ENCODE assay signal across 25 cellular contexts in genomic region chr19:43467276-43467675, GRCh38. TPM values are rescaled to one million over a fixed set of nuclear protein-coding genes. Genes with fewer than 3 reads are reported as not detected.
DNase-seq lines count a peak whose midpoint lies in the region; ATAC-seq, FAIRE-seq and TF ChIP-seq lines count a peak whose summit lies in the region.
"Had no signal": no experiment of that assay in that cellular context is flagged by ENCODE, and none has a peak within 500 bp of the region (broad histone marks: within the 10 kb centered on the region; RNA-seq: fewer than 3 reads in every experiment).

No MANE protein-coding gene starts in this region.

- no peak for ATAC-seq in activated CD8-positive, alpha-beta T cell treated with anti-CD3 and anti-CD28 coated beads for 36 hours
- no peak for ATAC-seq in activated CD8-positive, alpha-beta T cell treated with anti-CD3 and anti-CD28 coated beads, Interleukin-2, amount 10 ng/mL, durations not matched to agents 7 days and 5 days
- ATAC-seq in HCT116 (no peak), K562 (no peak)
- ATAC-seq: GM12878; stimulated activated effector memory CD8-positive, alpha-beta T cell treated with anti-CD3 and anti-CD28 coated beads, Interleukin-12 subunit alpha, Interleukin-12 subunit beta, amount 100 ng/mL, for 72 hours had no signal

- intact Hi-C loops in activated CD8-positive, alpha-beta T cell treated with anti-CD3 and anti-CD28 coated beads for 36 hours (cut with micrococcal nuclease) = no loop called here
- intact Hi-C loops in HCT116 (cut with micrococcal nuclease) (no loop called here), K562 (cut with micrococcal nuclease) (no loop called here)

- BruUV-seq in HCT116 (replicated peaks; lab: Mats Ljungman, UMichigan) = no TSS peak
- BruUV-seq in K562 (replicated peaks; lab: Mats Ljungman, UMichigan) = no TSS peak

- WGBS in K562 (ENCODE audit: insufficient coverage, low coverage, missing lambda C conversion rate) = 15% methylated on average over 6 of the region's 6 CpGs

- TF ChIP-seq EP300 in K562 (IDR thresholded peaks at IDR 0.05; ENCODE audit: low read length) = no peak

- CTCF ChIA-PET in activated CD8-positive, alpha-beta T cell treated with anti-CD3 and anti-CD28 coated beads for 36 hours (lab: Charles Lee) = no interaction called here
- CTCF ChIA-PET in activated CD8-positive, alpha-beta T cell treated with anti-CD3 and anti-CD28 coated beads, Interleukin-2, amount 10 ng/mL, durations not matched to agents 7 days and 5 days (lab: Charles Lee) = interaction anchor here (1.0 to 2.6 kb wide), 4 partner anchors 20 to 52 kb away, joined by 3 to 12 read pairs (median 4); no protein-coding TSS in a partner anchor
- CTCF ChIA-PET in HCT116 (lab: Charles Lee) (no interaction called here), K562 (lab: Yijun Ruan, JAX; ENCODE audit: low intra/inter-chr PET ratio) (no interaction called here)

- H3K4me1 Mint-ChIP-seq in activated CD8-positive, alpha-beta T cell treated with anti-CD3 and anti-CD28 coated beads for 36 hours (ENCODE audit: low read depth) = peaks cover 64% of the 10 kb centered on the region
- H3K4me1 Mint-ChIP-seq in activated CD8-positive, alpha-beta T cell treated with anti-CD3 and anti-CD28 coated beads, Interleukin-2, amount 10 ng/mL, durations not matched to agents 7 days and 5 days (ENCODE audit: low read depth) = peaks cover 57% of the 10 kb centered on the region

- no peaks in the 10 kb centered on the region for H3K27me3 ChIP-seq in HCT116 (ENCODE audit: insufficient read depth, low read length)
- no peaks in the 10 kb centered on the region; a peak in 1 of 5 replicates for H3K27me3 ChIP-seq in K562 (ENCODE audit: control insufficient read depth in 2 of 2, insufficient read depth in 2 of 2, low read length in 2 of 2)
- peaks cover 27% of the 10 kb centered on the region for H3K27me3 ChIP-seq in neutrophil
- H3K27me3 ChIP-seq: sigmoid colon had no signal

- in situ Hi-C loops in K562 (cut with MboI) = no loop called here

- H3K4me1 ChIP-seq in HCT116 (ENCODE audit: control insufficient read depth in 1 of 2, insufficient read depth in 2 of 2, low read length in 2 of 2) (peaks cover 22 to 62% of the 10 kb centered on the region in 2 experiments), K562 (replicated peaks in 1 of 2; ENCODE audit: control insufficient read depth in 2 of 2, insufficient read depth in 2 of 2, low read length in 2 of 2) (peaks cover 19 to 23% of the 10 kb centered on the region in 2 experiments), neutrophil (ENCODE audit: control insufficient read depth in 1 of 2, insufficient read depth in 1 of 2, low read depth in 1 of 2, low read length in 1 of 2) (peaks cover 40 to 42% of the 10 kb centered on the region in 2 experiments)
- H3K4me1 ChIP-seq: parathyroid adenoma had no signal

- H2AFZ ChIP-seq in HCT116 (ENCODE audit: low read depth, low read length, poor library complexity, severe bottlenecking) (peak overlapping the region; percentile 63), K562 (ENCODE audit: low read depth, low read length) (peak overlapping the region; percentile 22; the same call in 1 of the 2 replicates)
- H2AFZ ChIP-seq: parathyroid adenoma had no signal

- no peak for DNase-seq in activated CD8-positive, alpha-beta T cell treated with anti-CD3 and anti-CD28 coated beads for 36 hours
- DNase-seq in activated CD8-positive, alpha-beta T cell treated with anti-CD3 and anti-CD28 coated beads, Interleukin-2, amount 10 ng/mL, durations not matched to agents 7 days and 5 days = no peak
- no peak for DNase-seq in HCT116 (ENCODE audit: low read depth, low spot score)
- DNase-seq in K562 (ENCODE audit: extremely low read depth in 1 of 4, low spot score in 3 of 4) = no peak
- DNase-seq in DMS79 treated with DMSO at 0.1 percent for 48 hours (lab: John Stamatoyannopoulos, UW) = no peak
- no peak for DNase-seq in stimulated activated CD4-positive, alpha-beta T cell treated with anti-CD3 and anti-CD28 coated beads, Interleukin-15, amount 100 ng/mL, for 24 hours
- no peak for DNase-seq in RPMI8226
- DNase-seq: ACHN, C1 segment of cervical spinal cord, DMS153, KBM-7, kidney glomerular epithelial cell, NCI-H1694 treated with DMSO at 0.1 percent for 48 hours, NCI-H226, sigmoid colon, T1000 had no signal

- POLR2A ChIA-PET in activated CD8-positive, alpha-beta T cell treated with anti-CD3 and anti-CD28 coated beads for 36 hours (lab: Charles Lee) = no interaction called here
- POLR2A ChIA-PET in activated CD8-positive, alpha-beta T cell treated with anti-CD3 and anti-CD28 coated beads, Interleukin-2, amount 10 ng/mL, durations not matched to agents 7 days and 5 days (lab: Charles Lee) = interaction anchor here (0.8 kb wide), 1 partner anchor 66 kb away, joined by 3 read pairs; the partner anchor contains the start of gene ZNF575
- POLR2A ChIA-PET in HCT116 (lab: Charles Lee) = interaction anchor here (0.7 kb wide), 1 partner anchor 203 kb away, joined by 3 read pairs; no protein-coding TSS in a partner anchor
- POLR2A ChIA-PET in K562 (lab: Yijun Ruan, JAX) = interaction anchor here (0.6 to 1.3 kb wide), 3 partner anchors 10 to 143 kb away, joined by 3 to 4 read pairs (median 3); no protein-coding TSS in a partner anchor

- no peaks in the 10 kb centered on the region for H3K36me3 Mint-ChIP-seq in activated CD8-positive, alpha-beta T cell treated with anti-CD3 and anti-CD28 coated beads for 36 hours (ENCODE audit: low read depth)
- H3K36me3 Mint-ChIP-seq in activated CD8-positive, alpha-beta T cell treated with anti-CD3 and anti-CD28 coated beads, Interleukin-2, amount 10 ng/mL, durations not matched to agents 7 days and 5 days (ENCODE audit: low read depth) = no peaks in the 10 kb centered on the region
- H3K36me3 Mint-ChIP-seq: stimulated activated effector memory CD8-positive, alpha-beta T cell treated with anti-CD3 and anti-CD28 coated beads, Interleukin-12 subunit alpha, Interleukin-12 subunit beta, amount 100 ng/mL, for 72 hours had no signal

- no peak overlapping the region for H3K27ac ChIP-seq in HCT116 (ENCODE audit: low read depth, low read length)
- H3K27ac ChIP-seq in K562 (ENCODE audit: extremely low read depth, low read depth, low read length) = no peak overlapping the region
- H3K27ac ChIP-seq in neutrophil = peak overlapping the region; percentile 38
- H3K27ac ChIP-seq: parathyroid adenoma, sigmoid colon, thoracic aorta had no signal

- TF ChIP-seq POLR2A in HCT116 (IDR thresholded peaks at IDR 0.05; ENCODE audit: borderline replicate concordance, extremely low read depth, insufficient read depth, insufficient read length) (no peak), K562 (conservative IDR thresholded peaks at IDR 0.05) (no peak)

- no peaks in the 10 kb centered on the region for H3K79me2 ChIP-seq in HCT116 (ENCODE audit: insufficient read depth, low read length)
- no peaks in the 10 kb centered on the region for H3K79me2 ChIP-seq in K562 (ENCODE audit: control insufficient read depth, insufficient read depth, low read length)
- H3K79me2 ChIP-seq: parathyroid adenoma had no signal

- H3K9ac ChIP-seq in HCT116 (ENCODE audit: low read length) = no peak overlapping the region
- no peak overlapping the region for H3K9ac ChIP-seq in K562 (ENCODE audit: insufficient read depth in 1 of 2, low read depth in 2 of 2, low read length in 2 of 2)
- H3K9ac ChIP-seq: parathyroid adenoma had no signal

- H3K4me2 ChIP-seq in HCT116 (ENCODE audit: low read length) (peak overlapping the region; percentile 43), K562 (ENCODE audit: insufficient read depth, low read length) (no peak overlapping the region)

- H3K9me2 ChIP-seq in HCT116 (ENCODE audit: insufficient read depth) = no peaks in the 10 kb centered on the region

- no peak overlapping the region for H3K4me3 Mint-ChIP-seq in activated CD8-positive, alpha-beta T cell treated with anti-CD3 and anti-CD28 coated beads for 36 hours
- H3K4me3 Mint-ChIP-seq in activated CD8-positive, alpha-beta T cell treated with anti-CD3 and anti-CD28 coated beads, Interleukin-2, amount 10 ng/mL, durations not matched to agents 7 days and 5 days = no peak overlapping the region
- H3K4me3 Mint-ChIP-seq: activated T-helper 1 cell treated with anti-CD3 and anti-CD28 coated beads, Interleukin-12 subunit alpha, Interleukin-12 subunit beta, Interleukin-2, Interleukin-4 antibody, amounts not matched to agents 30 ng/mL and 10 ng/mL and 1 ng/mL, durations not matched to agents 14 hours and 24 hours and 36 hours; stimulated activated effector memory CD8-positive, alpha-beta T cell treated with anti-CD3 and anti-CD28 coated beads, Interleukin-12 subunit alpha, Interleukin-12 subunit beta, amount 100 ng/mL, for 72 hours had no signal

- peak overlapping the region; percentile 12 for H3K27ac Mint-ChIP-seq in activated CD8-positive, alpha-beta T cell treated with anti-CD3 and anti-CD28 coated beads for 36 hours
- H3K27ac Mint-ChIP-seq in activated CD8-positive, alpha-beta T cell treated with anti-CD3 and anti-CD28 coated beads, Interleukin-2, amount 10 ng/mL, durations not matched to agents 7 days and 5 days = no peak overlapping the region
- H3K27ac Mint-ChIP-seq: stimulated activated effector memory CD8-positive, alpha-beta T cell treated with anti-CD3 and anti-CD28 coated beads, Interleukin-12 subunit alpha, Interleukin-12 subunit beta, amount 100 ng/mL, for 72 hours had no signal

- no peaks in the 10 kb centered on the region for H3K9me1 ChIP-seq in K562 (ENCODE audit: control insufficient read depth, insufficient read depth, low read length)

- no peaks in the 10 kb centered on the region for H3K9me3 Mint-ChIP-seq in activated CD8-positive, alpha-beta T cell treated with anti-CD3 and anti-CD28 coated beads for 36 hours
- H3K9me3 Mint-ChIP-seq in activated CD8-positive, alpha-beta T cell treated with anti-CD3 and anti-CD28 coated beads, Interleukin-2, amount 10 ng/mL, durations not matched to agents 7 days and 5 days (ENCODE audit: insufficient read depth) = no peaks in the 10 kb centered on the region
- H3K9me3 Mint-ChIP-seq: activated T-helper 1 cell treated with anti-CD3 and anti-CD28 coated beads, Interleukin-12 subunit alpha, Interleukin-12 subunit beta, Interleukin-2, Interleukin-4 antibody, amounts not matched to agents 30 ng/mL and 10 ng/mL and 1 ng/mL, durations not matched to agents 14 hours and 24 hours and 36 hours; stimulated activated effector memory CD8-positive, alpha-beta T cell treated with anti-CD3 and anti-CD28 coated beads, Interleukin-12 subunit alpha, Interleukin-12 subunit beta, amount 100 ng/mL, for 72 hours had no signal

- H3K4me3 ChIP-seq in HCT116 (replicated peaks in 1 of 2; ENCODE audit: low read depth in 1 of 2, low read length in 2 of 2) (no peak overlapping the region), K562 (no peak overlapping the region), neutrophil (ENCODE audit: low read depth in 1 of 2, low read length in 1 of 2) (no peak overlapping the region)
- H3K4me3 ChIP-seq: GM12878, sigmoid colon, thoracic aorta had no signal

- TF ChIP-seq RAD21 in HCT116 (IDR thresholded peaks at IDR 0.05; ENCODE audit: low read depth) (no peak), K562 (CRISPR knock-in tag; conservative IDR thresholded peaks at IDR 0.05 in 1 of 2, IDR thresholded peaks at IDR 0.05 in 1 of 2) (no peak)

- FAIRE-seq in K562 (lab: Jason Lieb, UNC) = peak; percentile 59
- FAIRE-seq: frontal cortex, GM12878 had no signal

- RAD21 ChIA-PET in HCT116 (lab: Charles Lee; ENCODE audit: low non-redundant PET in 1 of 2, low total read pairs in 2 of 2, uncharacterized antibody in 2 of 2, unreplicated experiment in 2 of 2) = interaction anchor here in 1 of 2 experiments (0.6 kb wide), 1 partner anchor 20 kb away, joined by 3 read pairs; no protein-coding TSS in a partner anchor

- H3K9me3 ChIP-seq in HCT116 (ENCODE audit: control insufficient read depth in 1 of 2, insufficient read depth in 1 of 2, low read depth in 1 of 2, low read length in 2 of 2) = no peaks in the 10 kb centered on the region
- no peaks in the 10 kb centered on the region for H3K9me3 ChIP-seq in K562 (replicated peaks; ENCODE audit: control insufficient read depth, insufficient read depth, low read depth, low read length)
- no peaks in the 10 kb centered on the region for H3K9me3 ChIP-seq in neutrophil
- H3K9me3 ChIP-seq: sigmoid colon, thoracic aorta had no signal

- H3K36me3 ChIP-seq in HCT116 (ENCODE audit: control insufficient read depth in 1 of 2, insufficient read depth in 2 of 2, low read length in 2 of 2) = no peaks in the 10 kb centered on the region
- H3K36me3 ChIP-seq in K562 (ENCODE audit: control insufficient read depth, insufficient read depth, low read length) = no peaks in the 10 kb centered on the region
- H3K36me3 ChIP-seq in neutrophil = no peaks in the 10 kb centered on the region
- H3K36me3 ChIP-seq: sigmoid colon, thoracic aorta had no signal

- H3K27me3 Mint-ChIP-seq in activated CD8-positive, alpha-beta T cell treated with anti-CD3 and anti-CD28 coated beads for 36 hours = no peaks in the 10 kb centered on the region
- H3K27me3 Mint-ChIP-seq in activated CD8-positive, alpha-beta T cell treated with anti-CD3 and anti-CD28 coated beads, Interleukin-2, amount 10 ng/mL, durations not matched to agents 7 days and 5 days (ENCODE audit: low read depth) = no peaks in the 10 kb centered on the region

- no peak for TF ChIP-seq CTCF in activated CD8-positive, alpha-beta T cell treated with anti-CD3 and anti-CD28 coated beads for 36 hours (IDR thresholded peaks at IDR 0.05)
- TF ChIP-seq CTCF in HCT116 (IDR thresholded peaks at IDR 0.05 in 2 of 3, conservative IDR thresholded peaks at IDR 0.05 in 1 of 3; ENCODE audit: borderline replicate concordance in 1 of 3, insufficient read depth in 1 of 3, low read depth in 2 of 3, low read length in 2 of 3) (no peak), K562 (IDR thresholded peaks at IDR 0.05 in 2 of 3, conservative IDR thresholded peaks at IDR 0.05 in 1 of 3; ENCODE audit: insufficient read depth in 2 of 3, low read depth in 1 of 3, low read length in 3 of 3) (no peak), neutrophil (IDR thresholded peaks at IDR 0.05) (no peak)

- H4K20me1 ChIP-seq in HCT116 (ENCODE audit: insufficient read depth) (no peaks in the 10 kb centered on the region), K562 (replicated peaks; ENCODE audit: control insufficient read depth, insufficient read depth, low read length) (no peaks in the 10 kb centered on the region)

RNA-seq across cellular contexts. Expression of gene LYPD3, which starts 1.9 kb away (rescaled TPM):
- 1 to 10 TPM; 4.4 to 4.9 TPM for total RNA-seq in activated CD8-positive, alpha-beta T cell treated with anti-CD3 and anti-CD28 coated beads for 36 hours
- 1 to 10 TPM in 1 of 2 experiments, under 1 TPM in 1; 0.68 to 1.1 TPM for total RNA-seq in activated CD8-positive, alpha-beta T cell treated with anti-CD3 and anti-CD28 coated beads, Interleukin-2, amount 10 ng/mL, durations not matched to agents 7 days and 5 days
- total RNA-seq in HCT116 (2021; ENCODE audit: unreplicated experiment) (3.6 TPM), K562 (2014; rRNA removed) (0.18 and 0.20 TPM in 2 replicates), K562 (2014; rRNA removed; fragmentation: Illumina TruSeq; extraction: Trizol) (not detected in 2 replicates), K562 (2015; rRNA removed; fragmentation: Illumina TruSeq; extraction: Trizol) (0.22 TPM in 1 of 2 replicates, not detected in the other), K562 (2021) (0.31 and 0.33 TPM in 2 replicates)
- polyA plus RNA-seq in HCT116 (2012) = 6.3 and 9.4 TPM in 2 replicates
- 0.81 TPM in 1 of 2 replicates, not detected in the other for total RNA-seq in K562 (2011; cell fraction: chromatin; rRNA removed; ENCODE audit: low replicate concordance)
- total RNA-seq in K562 (2011; cell fraction: nucleolus; rRNA removed) = 0.26 and 0.67 TPM in 2 replicates
- 0.44 TPM in 1 of 2 replicates, not detected in the other for total RNA-seq in K562 (2011; cell fraction: nucleoplasm; rRNA removed)
- polyA plus RNA-seq in K562 (2011; rRNA removed) (0.28 and 0.64 TPM in 2 replicates), K562 (2014; fragmentation: Illumina TruSeq; extraction: Trizol) (0.26 and 0.27 TPM in 2 replicates), K562 (2014; fragmentation: Nextera tagmentation; extraction: Ambion mirVana) (under 1 TPM; 0.04 to 0.06 TPM), K562 (2014; rRNA removed) (0.17 and 0.19 TPM in 2 replicates)
- polyA plus RNA-seq in K562 (2011; cell fraction: cytosol; rRNA removed) = 0.74 and 2.1 TPM in 2 replicates
- 1.2 and 1.6 TPM in 2 replicates for polyA plus RNA-seq in K562 (2011; cell fraction: nucleus; rRNA removed)
- 0.51 and 0.73 TPM in 2 replicates for polyA plus RNA-seq in K562 (2012)
- polyA minus RNA-seq in K562 (2011; rRNA and poly(A)+ RNA removed) = 0.11 and 0.12 TPM in 2 replicates
- polyA minus RNA-seq in K562 (2011; cell fraction: cytosol; rRNA and poly(A)+ RNA removed) = not detected in 2 replicates
- 0.56 and 0.67 TPM in 2 replicates for polyA minus RNA-seq in K562 (2011; cell fraction: nucleus; rRNA and poly(A)+ RNA removed)

RNA-seq across cellular contexts. Expression of gene PHLDB3, which starts 37.3 kb away (rescaled TPM):
- total RNA-seq in activated CD8-positive, alpha-beta T cell treated with anti-CD3 and anti-CD28 coated beads for 36 hours = 10 to 100 TPM; 14.7 to 17.5 TPM
- total RNA-seq in activated CD8-positive, alpha-beta T cell treated with anti-CD3 and anti-CD28 coated beads, Interleukin-2, amount 10 ng/mL, durations not matched to agents 7 days and 5 days = 10 to 100 TPM; 14.9 to 15.5 TPM
- total RNA-seq in HCT116 (2021; ENCODE audit: unreplicated experiment) (15.5 TPM), K562 (2014; rRNA removed) (23.5 and 28.0 TPM in 2 replicates), K562 (2014; rRNA removed; fragmentation: Illumina TruSeq; extraction: Trizol) (1.1 and 1.6 TPM in 2 replicates), K562 (2015; rRNA removed; fragmentation: Illumina TruSeq; extraction: Trizol) (5.4 and 6.4 TPM in 2 replicates), K562 (2021) (11.8 and 12.7 TPM in 2 replicates)
- polyA plus RNA-seq in HCT116 (2012) = 12.0 and 14.3 TPM in 2 replicates
- 14.2 and 34.8 TPM in 2 replicates for total RNA-seq in K562 (2011; cell fraction: chromatin; rRNA removed; ENCODE audit: low replicate concordance)
- total RNA-seq in K562 (2011; cell fraction: nucleolus; rRNA removed) = 26.8 and 32.0 TPM in 2 replicates
- total RNA-seq in K562 (2011; cell fraction: nucleoplasm; rRNA removed) = 21.6 and 22.4 TPM in 2 replicates
- polyA plus RNA-seq in K562 (2011; rRNA removed) (3.5 and 6.1 TPM in 2 replicates), K562 (2014; fragmentation: Illumina TruSeq; extraction: Trizol) (3.9 and 6.7 TPM in 2 replicates), K562 (2014; fragmentation: Nextera tagmentation; extraction: Ambion mirVana) (under 1 TPM; 0.04 to 0.06 TPM), K562 (2014; rRNA removed) (5.2 and 11.4 TPM in 2 replicates)
- 4.1 and 7.2 TPM in 2 replicates for polyA plus RNA-seq in K562 (2011; cell fraction: cytosol; rRNA removed)
- polyA plus RNA-seq in K562 (2011; cell fraction: nucleus; rRNA removed) = 14.5 and 21.6 TPM in 2 replicates
- polyA plus RNA-seq in K562 (2012) = 6.0 and 10.5 TPM in 2 replicates
- 2.2 and 2.6 TPM in 2 replicates for polyA minus RNA-seq in K562 (2011; rRNA and poly(A)+ RNA removed)
- polyA minus RNA-seq in K562 (2011; cell fraction: cytosol; rRNA and poly(A)+ RNA removed) = 6.7 and 8.9 TPM in 2 replicates
- 11.0 and 13.3 TPM in 2 replicates for polyA minus RNA-seq in K562 (2011; cell fraction: nucleus; rRNA and poly(A)+ RNA removed)

RNA-seq across cellular contexts. Expression of gene TEX101, which starts 52.6 kb away (rescaled TPM):
- total RNA-seq in activated CD8-positive, alpha-beta T cell treated with anti-CD3 and anti-CD28 coated beads for 36 hours = not detected
- total RNA-seq in activated CD8-positive, alpha-beta T cell treated with anti-CD3 and anti-CD28 coated beads, Interleukin-2, amount 10 ng/mL, durations not matched to agents 7 days and 5 days = not detected
- total RNA-seq in HCT116 (2021; ENCODE audit: unreplicated experiment) (not detected), K562 (2014; rRNA removed) (not detected in 2 replicates), K562 (2014; rRNA removed; fragmentation: Illumina TruSeq; extraction: Trizol) (not detected in 2 replicates), K562 (2015; rRNA removed; fragmentation: Illumina TruSeq; extraction: Trizol) (not detected in 2 replicates), K562 (2021) (not detected in 2 replicates)
- not detected in 2 replicates for polyA plus RNA-seq in HCT116 (2012)
- not detected in 2 replicates for total RNA-seq in K562 (2011; cell fraction: chromatin; rRNA removed; ENCODE audit: low replicate concordance)
- not detected in 2 replicates for total RNA-seq in K562 (2011; cell fraction: nucleolus; rRNA removed)
- not detected in 2 replicates for total RNA-seq in K562 (2011; cell fraction: nucleoplasm; rRNA removed)
- polyA plus RNA-seq in K562 (2011; rRNA removed) (not detected in 2 replicates), K562 (2014; fragmentation: Illumina TruSeq; extraction: Trizol) (not detected in 2 replicates), K562 (2014; fragmentation: Nextera tagmentation; extraction: Ambion mirVana) (under 1 TPM; 0.10 to 0.14 TPM), K562 (2014; rRNA removed) (0.36 TPM in 1 of 2 replicates, not detected in the other)
- 0.07 TPM in 1 of 2 replicates, not detected in the other for polyA plus RNA-seq in K562 (2011; cell fraction: cytosol; rRNA removed)
- not detected in 2 replicates for polyA plus RNA-seq in K562 (2011; cell fraction: nucleus; rRNA removed)
- 0.25 TPM in 1 of 2 replicates, not detected in the other for polyA plus RNA-seq in K562 (2012)
- polyA minus RNA-seq in K562 (2011; rRNA and poly(A)+ RNA removed) = not detected in 2 replicates
- polyA minus RNA-seq in K562 (2011; cell fraction: cytosol; rRNA and poly(A)+ RNA removed) = not detected in 2 replicates
- not detected in 2 replicates for polyA minus RNA-seq in K562 (2011; cell fraction: nucleus; rRNA and poly(A)+ RNA removed)
- total RNA-seq: activated T-helper 1 cell treated with anti-CD3 and anti-CD28 coated beads, Interleukin-12 subunit alpha, Interleukin-12 subunit beta, Interleukin-2, Interleukin-4 antibody, amounts not matched to agents 30 ng/mL and 10 ng/mL and 1 ng/mL, durations not matched to agents 14 hours and 24 hours and 36 hours; dermis microvascular lymphatic vessel endothelial cell; frontal cortex; GM12878; sigmoid colon; SK-MEL-5; thoracic aorta had no signal
- polyA plus RNA-seq: GM12878 had no signal

RNA-seq across cellular contexts. Expression of gene ETHE1, which starts 59.7 kb away (rescaled TPM):
- total RNA-seq in activated CD8-positive, alpha-beta T cell treated with anti-CD3 and anti-CD28 coated beads for 36 hours = 10 to 100 TPM; 50.9 to 57.1 TPM
- 10 to 100 TPM; 67.9 to 69.1 TPM for total RNA-seq in activated CD8-positive, alpha-beta T cell treated with anti-CD3 and anti-CD28 coated beads, Interleukin-2, amount 10 ng/mL, durations not matched to agents 7 days and 5 days
- total RNA-seq in HCT116 (2021; ENCODE audit: unreplicated experiment) = 64.3 TPM
- 120 and 133 TPM in 2 replicates for polyA plus RNA-seq in HCT116 (2012)
- total RNA-seq in K562 (2011; cell fraction: chromatin; rRNA removed; ENCODE audit: low replicate concordance) = 5.9 and 15.8 TPM in 2 replicates
- total RNA-seq in K562 (2011; cell fraction: nucleolus; rRNA removed) = 20.1 and 21.7 TPM in 2 replicates
- total RNA-seq in K562 (2011; cell fraction: nucleoplasm; rRNA removed) = 11.6 and 14.7 TPM in 2 replicates
- total RNA-seq in K562 (2014; rRNA removed) = 15.7 and 17.1 TPM in 2 replicates
- total RNA-seq in K562 (2014; rRNA removed; fragmentation: Illumina TruSeq; extraction: Trizol) = 5.2 and 5.9 TPM in 2 replicates
- total RNA-seq in K562 (2015; rRNA removed; fragmentation: Illumina TruSeq; extraction: Trizol) = 8.8 and 10.2 TPM in 2 replicates
- total RNA-seq in K562 (2021) = 9.1 and 13.0 TPM in 2 replicates
- polyA plus RNA-seq in K562 (2011; rRNA removed) = 17.3 and 28.5 TPM in 2 replicates
- 36.7 and 38.1 TPM in 2 replicates for polyA plus RNA-seq in K562 (2011; cell fraction: cytosol; rRNA removed)
- 28.8 and 29.7 TPM in 2 replicates for polyA plus RNA-seq in K562 (2011; cell fraction: nucleus; rRNA removed)
- 15.5 and 28.0 TPM in 2 replicates for polyA plus RNA-seq in K562 (2012)
- 10.2 and 13.8 TPM in 2 replicates for polyA plus RNA-seq in K562 (2014; fragmentation: Illumina TruSeq; extraction: Trizol)
- polyA plus RNA-seq in K562 (2014; fragmentation: Nextera tagmentation; extraction: Ambion mirVana) = 1 to 10 TPM; 2.9 to 5.4 TPM
- polyA plus RNA-seq in K562 (2014; rRNA removed) = 19.1 and 21.0 TPM in 2 replicates
- 12.5 and 13.7 TPM in 2 replicates for polyA minus RNA-seq in K562 (2011; rRNA and poly(A)+ RNA removed)
- polyA minus RNA-seq in K562 (2011; cell fraction: cytosol; rRNA and poly(A)+ RNA removed) = 9.9 and 10.0 TPM in 2 replicates
- polyA minus RNA-seq in K562 (2011; cell fraction: nucleus; rRNA and poly(A)+ RNA removed) = 10.8 and 14.2 TPM in 2 replicates
